In the genomic region with DNA sequence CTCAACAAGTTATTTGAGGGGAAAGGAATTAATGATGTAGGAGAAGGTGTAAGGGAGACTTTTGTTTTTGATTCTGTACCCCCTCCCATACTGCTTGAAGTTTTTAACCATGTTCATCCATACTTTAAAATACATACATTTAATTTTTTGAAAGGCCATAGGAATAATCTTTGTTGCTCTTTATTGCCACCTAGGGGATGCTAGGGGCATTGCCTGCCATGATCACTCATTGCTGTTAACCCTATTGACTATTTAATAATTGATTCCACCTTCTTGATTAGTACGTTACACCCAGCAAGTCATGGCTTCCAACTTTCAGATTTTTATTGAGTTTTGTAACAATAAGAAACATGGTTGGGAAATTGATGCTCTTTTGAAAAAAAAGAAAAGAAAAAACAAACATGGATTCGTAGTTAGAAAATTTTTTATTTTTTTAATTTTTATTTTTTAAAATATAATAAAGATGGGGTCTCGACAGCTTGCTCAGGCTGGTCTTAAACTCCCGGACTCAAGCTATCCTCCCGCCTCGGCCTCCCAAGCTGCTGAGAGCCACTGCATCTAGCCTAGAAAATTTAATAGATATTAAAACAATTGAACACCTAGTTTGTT, we compare ENCODE assay signal across 8 cellular contexts. TPM values are rescaled to one million over a fixed set of nuclear protein-coding genes. Genes with fewer than 3 reads are reported as not detected.
DNase-seq lines count a peak whose midpoint lies in the region; ATAC-seq and TF ChIP-seq lines count a peak whose summit lies in the region.

No MANE protein-coding gene starts in this region.

- H3K4me3 ChIP-seq in heart left ventricle (no peak overlapping the region), coronary artery (no peak overlapping the region)
- H3K4me3 ChIP-seq in Jurkat, Clone E6-1 (ENCODE audit: low read length) = no peak overlapping the region

- H3K27ac Mint-ChIP-seq in naive thymus-derived CD8-positive, alpha-beta T cell = no peak overlapping the region

- H3K27ac ChIP-seq in heart left ventricle = no peak overlapping the region
- H3K27ac ChIP-seq in coronary artery = no peak overlapping the region

- peaks cover 0 to 8% (median 2%) of the 10 kb centered on the region in 4 donors for H3K4me1 Mint-ChIP-seq in naive thymus-derived CD8-positive, alpha-beta T cell

- no peaks in the 10 kb centered on the region for H3K36me3 ChIP-seq in heart left ventricle

- H3K4me1 ChIP-seq in heart left ventricle = no peaks in the 10 kb centered on the region

- POLR2A ChIA-PET in naive thymus-derived CD8-positive, alpha-beta T cell (lab: Charles Lee) = interaction anchor here (2.1 kb wide), 1 partner anchor 8 kb away, joined by 6 read pairs; a partner anchor contains a TSS

- ATAC-seq in heart left ventricle = no peak
- no peak for ATAC-seq in Right ventricle myocardium inferior
- ATAC-seq in naive thymus-derived CD8-positive, alpha-beta T cell = peak; percentile 38 to 77
- no peak for ATAC-seq in GM21390 (IDR thresholded peaks at IDR 0.05; ENCODE audit: unreplicated experiment)

- no peak overlapping the region for H3K4me3 Mint-ChIP-seq in naive thymus-derived CD8-positive, alpha-beta T cell

- H3K27me3 Mint-ChIP-seq in naive thymus-derived CD8-positive, alpha-beta T cell = peaks cover 0 to 2% (median 0%) of the 10 kb centered on the region in 5 donors

- no peak for DNase-seq in heart left ventricle
- DNase-seq in Right ventricle myocardium inferior (ENCODE audit: missing footprints) = no peak
- peak; percentile 57 for DNase-seq in Jurkat, Clone E6-1 (ENCODE audit: low read depth, low spot score)
- peak; percentile 42 for DNase-seq in SW480 (ENCODE audit: low spot score)
- no peak for DNase-seq in coronary artery (ENCODE audit: low spot score)
- DNase-seq in naive thymus-derived CD8-positive, alpha-beta T cell = peak in 7 of 10 donors; percentile 14 to 57 (median 41)
- DNase-seq in T1000 (lab: John Stamatoyannopoulos, UW) = no peak

- TF ChIP-seq POLR2A in heart left ventricle (IDR thresholded peaks at IDR 0.05) = no peak

- H3K9me3 Mint-ChIP-seq in naive thymus-derived CD8-positive, alpha-beta T cell = peaks cover 0 to 2% (median 0%) of the 10 kb centered on the region in 9 donors

- no peaks in the 10 kb centered on the region for H3K27me3 ChIP-seq in heart left ventricle

- TF ChIP-seq CTCF in heart left ventricle (IDR thresholded peaks at IDR 0.05) (peak; percentile 85 to 98 (median 90)), coronary artery (IDR thresholded peaks at IDR 0.05) (peak; percentile 81)

- H3K9me3 ChIP-seq in heart left ventricle = peaks cover 0 to 4% (median under 1%) of the 10 kb centered on the region in 12 donors

- intact Hi-C loops in heart left ventricle (cut with DNase I) = loop anchor here in 3 of 10 donors (2.0 to 10.0 kb wide), 5 partner anchors 121 to 245 kb away; no protein-coding TSS in a partner anchor
- intact Hi-C loops in Right ventricle myocardium inferior (cut with DNase I) = no loop called here

- no peaks in the 10 kb centered on the region for H3K36me3 Mint-ChIP-seq in naive thymus-derived CD8-positive, alpha-beta T cell

- 41 to 48% (median 46%) methylated on average over 6 of the region's 6 CpGs for WGBS in heart left ventricle, 4 donors

RNA-seq across cellular contexts. Expression of a gene that starts 8.5 kb away (rescaled TPM):
- 10 to 100 TPM in 5 of 9 donors, 1 to 10 TPM in 4; 8.5 to 19.1 (median 10.3) TPM for total RNA-seq in heart left ventricle
- 10 to 100 TPM in 1 of 2 donors, 1 to 10 TPM in 1; 6.5 to 14.1 TPM for polyA plus RNA-seq in heart left ventricle
- 12.1 TPM for total RNA-seq in Right ventricle myocardium inferior
- 47.5 TPM for polyA plus RNA-seq in Jurkat, Clone E6-1 (2012; ENCODE audit: insufficient read depth, insufficient read length)
- total RNA-seq in naive thymus-derived CD8-positive, alpha-beta T cell = 10 to 100 TPM; 45.2 to 48.0 TPM
- polyA plus RNA-seq in naive thymus-derived CD8-positive, alpha-beta T cell = 10 to 100 TPM; 29.6 to 48.7 (median 39.5) TPM

Comparison
In these comparisons a context has a peak if more than half of its experiments do, and no peak if none do; other contexts are left out.
1. ATAC-seq: peak in naive thymus-derived CD8-positive, alpha-beta T cell (2 of 2); none in heart left ventricle (0 of 4), Right ventricle myocardium inferior (single experiment) and GM21390 (single experiment).
2. DNase-seq: peak in Jurkat, Clone E6-1 (single experiment), SW480 (single experiment) and naive thymus-derived CD8-positive, alpha-beta T cell (7 of 10); none in heart left ventricle (0 of 5), Right ventricle myocardium inferior (single experiment), coronary artery (single experiment) and T1000 (single experiment).